ENCODE assay signal across 18 cellular contexts in the genomic region with DNA sequence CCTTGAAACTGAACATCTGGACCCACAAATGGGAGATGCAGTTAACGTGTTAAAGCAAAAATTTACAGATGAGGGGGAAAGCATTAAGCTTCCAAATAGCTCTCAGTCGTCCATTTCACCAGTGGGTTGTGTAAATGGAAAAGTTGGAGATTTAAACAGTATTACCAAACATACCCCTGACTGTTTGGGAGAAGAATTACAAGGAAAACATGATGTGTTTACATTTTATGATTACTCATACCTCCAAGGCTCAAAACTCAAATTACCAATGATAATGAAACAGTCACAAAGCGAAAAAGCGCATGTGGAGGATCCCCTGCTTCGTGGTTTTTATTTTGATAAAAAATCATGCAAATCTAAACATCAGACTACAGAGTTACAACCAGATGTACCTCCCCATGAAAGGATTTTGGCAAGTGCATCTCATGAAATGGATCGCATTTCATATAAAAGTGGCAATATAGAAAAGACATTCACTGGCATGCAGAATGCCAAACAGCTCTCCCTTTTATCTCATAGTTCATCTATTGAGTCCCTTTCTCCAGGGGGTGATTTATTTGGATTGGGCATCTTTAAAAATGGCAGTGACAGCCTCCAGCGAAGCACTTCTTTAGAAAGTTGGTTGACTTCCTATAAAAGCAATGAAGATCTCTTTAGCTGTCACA.
"Had no signal": no experiment of that assay in that cellular context is flagged by ENCODE, and none has a peak within 500 bp of the region (broad histone marks: within the 10 kb centered on the region; RNA-seq: fewer than 3 reads in every experiment).

No MANE protein-coding gene starts in this region.

- H3K36me3 ChIP-seq: brain microvascular endothelial cell, left lung, neutrophil, suprapubic skin had no signal

- H3K4me2 ChIP-seq: hepatocyte had no signal

- H3K4me1 ChIP-seq: left lung, suprapubic skin, upper lobe of left lung had no signal

- H3K27ac ChIP-seq: brain microvascular endothelial cell, hepatocyte, left lung, neutrophil, suprapubic skin, upper lobe of left lung had no signal

- H3K79me2 ChIP-seq: hepatocyte had no signal

- DNase-seq: activated CD4-positive, alpha-beta T cell treated with anti-CD3 and anti-CD28 coated beads, Interleukin-2, amount 10 ng/mL, durations not matched to agents 24 days and 14 days; activated CD4-positive, CD25-positive, alpha-beta regulatory T cell; activated CD8-positive, alpha-beta memory T cell treated with anti-CD3 and anti-CD28 coated beads, Interleukin-2, amount 50 U/mL, for 4 hours; activated CD8-positive, alpha-beta T cell treated with anti-CD3 and anti-CD28 coated beads, Interleukin-2, amount 10 ng/mL, durations not matched to agents 7 days and 5 days; activated gamma-delta T cell; activated T-cell treated with anti-CD3 and anti-CD28 coated beads, Interleukin-2, amount 50 U/mL, for 48 hours; amygdala; brain microvascular endothelial cell; dorsolateral prefrontal cortex; endodermal cell; left lung; naive thymus-derived CD8-positive, alpha-beta T cell; retina; small intestine; upper lobe of left lung had no signal

- H3K27me3 ChIP-seq: brain microvascular endothelial cell, dorsolateral prefrontal cortex, hepatocyte, left lung, neutrophil, suprapubic skin, upper lobe of left lung had no signal

- H2AFZ ChIP-seq: hepatocyte had no signal

- H3K9me3 ChIP-seq: left lung, neutrophil, suprapubic skin, upper lobe of left lung had no signal

- ATAC-seq: activated CD8-positive, alpha-beta T cell treated with anti-CD3 and anti-CD28 coated beads, Interleukin-2, amount 10 ng/mL, durations not matched to agents 7 days and 5 days; left lung; naive thymus-derived CD8-positive, alpha-beta T cell had no signal

- H3K4me3 ChIP-seq: dorsolateral prefrontal cortex, hepatocyte, left lung, suprapubic skin, upper lobe of left lung had no signal
